In the genomic region with DNA sequence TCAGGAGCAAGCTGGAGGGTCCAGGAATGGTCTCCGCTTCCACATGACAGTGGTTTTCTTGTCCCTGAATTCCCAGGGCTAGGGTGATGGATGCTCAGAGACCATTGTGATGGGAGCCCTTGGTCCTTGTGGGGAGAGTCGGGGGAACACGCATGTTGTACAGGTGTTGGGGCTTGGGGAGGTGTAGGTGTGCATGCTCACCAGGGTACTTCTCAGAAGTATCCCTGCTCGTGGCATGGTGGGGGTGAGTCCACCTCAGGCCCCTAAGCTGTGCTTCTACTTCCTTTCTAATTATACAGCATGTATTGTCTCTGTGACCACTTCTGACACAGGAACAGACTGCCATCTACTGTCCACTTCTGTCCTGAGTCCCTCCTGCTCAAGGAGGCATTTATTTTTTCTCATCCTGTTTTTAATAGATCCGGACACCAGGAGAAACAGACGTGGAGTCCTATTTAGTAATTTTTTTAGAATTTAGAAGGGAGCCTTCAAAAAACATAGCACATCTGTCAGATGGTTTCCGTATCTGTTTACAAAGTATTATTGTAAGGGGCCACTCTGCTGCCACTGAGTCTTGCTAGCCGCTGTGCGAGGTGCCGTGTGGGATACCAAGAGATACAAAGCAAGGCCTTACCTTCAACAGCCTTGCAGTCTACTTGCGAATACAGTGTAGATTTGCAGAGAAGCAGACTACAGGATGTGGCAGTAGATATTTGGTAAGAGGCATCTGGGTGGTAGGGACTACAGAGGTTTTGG, we compare ENCODE assay signal across 8 cellular contexts. TPM values are rescaled to one million over a fixed set of nuclear protein-coding genes. Genes with fewer than 3 reads are reported as not detected.
DNase-seq lines count a peak whose midpoint lies in the region; ATAC-seq and TF ChIP-seq lines count a peak whose summit lies in the region.

No MANE protein-coding gene starts in this region.

- TF ChIP-seq POLR2A in ovary (IDR thresholded peaks at IDR 0.05), result no peak

- intact Hi-C loops in mucosa of descending colon (cut with DNase I, micrococcal nuclease) (no loop called here), ovary (cut with DNase I) (no loop called here)

- H3K27ac ChIP-seq in coronary artery, result peak overlapping the region in 1 of 2 donors; percentile 24
- no peak overlapping the region for H3K27ac ChIP-seq in ovary

- H3K36me3 ChIP-seq in mucosa of descending colon (ENCODE audit: low read depth), result no peaks in the 10 kb centered on the region
- H3K36me3 ChIP-seq in ovary, result no peaks in the 10 kb centered on the region

- no peaks in the 10 kb centered on the region for H3K9me3 ChIP-seq in mucosa of descending colon
- H3K9me3 ChIP-seq in ovary, result no peaks in the 10 kb centered on the region

- peak; percentile 48 for ATAC-seq in mucosa of descending colon
- no peak for ATAC-seq in GM21390 (IDR thresholded peaks at IDR 0.05; ENCODE audit: unreplicated experiment)

- 61 to 72% (median 71%) methylated on average over 11 of the region's 11 CpGs for WGBS in ovary, 3 donors

- H3K4me3 ChIP-seq in coronary artery, result no peak overlapping the region
- no peak overlapping the region for H3K4me3 ChIP-seq in mucosa of descending colon
- H3K4me3 ChIP-seq in ovary, result no peak overlapping the region

- H3K4me1 ChIP-seq in mucosa of descending colon (ENCODE audit: low read depth) (peaks cover 6% of the 10 kb centered on the region), ovary (ENCODE audit: insufficient read depth) (peaks cover 9% of the 10 kb centered on the region)

- DNase-seq in DMS 273 (lab: John Stamatoyannopoulos, UW; ENCODE audit: unreplicated experiment), result peak; percentile 5
- DNase-seq in DMS 273 treated with DMSO at 0.1 percent for 48 hours (lab: John Stamatoyannopoulos, UW), result no peak
- peak; percentile 54 for DNase-seq in NCI-H345 (lab: John Stamatoyannopoulos, UW)
- no peak for DNase-seq in coronary artery (ENCODE audit: low spot score)
- peak in 1 of 3 donors; percentile 72 for DNase-seq in mucosa of descending colon
- DNase-seq in ovary, result no peak
- no peak for DNase-seq in UCSD-AML1 (lab: John Stamatoyannopoulos, UW; ENCODE audit: unreplicated experiment)

- peak; percentile 54 for TF ChIP-seq CTCF in coronary artery (IDR thresholded peaks at IDR 0.05)
- peak; percentile 16 for TF ChIP-seq CTCF in mucosa of descending colon (IDR thresholded peaks at IDR 0.05)
- peak in 1 of 3 donors; percentile 16 for TF ChIP-seq CTCF in ovary (IDR thresholded peaks at IDR 0.05)

- no peak for TF ChIP-seq EP300 in ovary (IDR thresholded peaks at IDR 0.05)

- no peaks in the 10 kb centered on the region for H3K27me3 ChIP-seq in ovary

RNA-seq across cellular contexts. Expression of gene NTF3, which starts 10.5 kb away (rescaled TPM):
- total RNA-seq in mucosa of descending colon (1 to 10 TPM in 2 of 3 donors, under 1 TPM in 1; 0.58 to 1.4 (median 1.4) TPM), ovary (1 to 10 TPM; 3.2 to 9.9 (median 7.3) TPM)
- 10 to 100 TPM; 10.2 to 15.9 TPM for polyA plus RNA-seq in ovary

Comparison
In these comparisons a context has a peak if more than half of its experiments do, and no peak if none do; other contexts are left out.
1. DNase-seq: peak in DMS 273 (single experiment) and NCI-H345 (single experiment); none in DMS 273 treated with DMSO at 0.1 percent for 48 hours (single experiment), coronary artery (single experiment), ovary (0 of 5) and UCSD-AML1 (single experiment).